ENCODE assay signal across 24 cellular contexts in genomic region chr2:16971722-16972234, GRCh38.
"Had no signal": no experiment of that assay in that cellular context is flagged by ENCODE, and none has a peak within 500 bp of the region (broad histone marks: within the 10 kb centered on the region; RNA-seq: fewer than 3 reads in every experiment).

No MANE protein-coding gene starts in this region.

- H3K36me3 ChIP-seq: esophagus squamous epithelium, left lung, lower lobe of right lung, tibial nerve had no signal

- H3K4me1 ChIP-seq: esophagus squamous epithelium, lower lobe of right lung, tibial nerve had no signal

- H3K27ac ChIP-seq: epithelial cell of prostate, esophagus squamous epithelium, left lung, lower lobe of right lung, tibial nerve had no signal

- H3K4me3 ChIP-seq: esophagus squamous epithelium, left lung, lower lobe of right lung, mucosa of descending colon, tibial nerve had no signal

- H3K9me3 Mint-ChIP-seq: activated CD8-positive, alpha-beta T cell treated with anti-CD3 and anti-CD28 coated beads for 36 hours; activated naive CD4-positive, alpha-beta T cell treated with anti-CD3 and anti-CD28 coated beads, Interleukin-2, amount 50 U/mL, for 24 hours; activated T-helper 2 cell treated with anti-CD3 and anti-CD28 coated beads, Interferon-gamma antibody, Interleukin-2, Interleukin-4, amounts not matched to agents 10 μg/mL and 5 μg/mL and 100 μg/mL, durations not matched to agents 14 hours and 24 hours and 36 hours; WTC11 had no signal

- H3K4me1 Mint-ChIP-seq: activated CD4-positive, alpha-beta T cell treated with anti-CD3 and anti-CD28 coated beads, Interleukin-2, amount 10 ng/mL, durations not matched to agents 7 days and 5 days; activated naive CD4-positive, alpha-beta T cell treated with anti-CD3 and anti-CD28 coated beads, Interleukin-2, amount 50 U/mL, for 24 hours; activated naive CD8-positive, alpha-beta T cell treated with anti-CD3 and anti-CD28 coated beads, Interleukin-2, amount 50 U/mL, for 24 hours; central memory CD8-positive, alpha-beta T cell had no signal

- H3K27me3 ChIP-seq: left lung, tibial nerve had no signal

- H3K4me3 Mint-ChIP-seq: activated CD4-positive, alpha-beta T cell treated with anti-CD3 and anti-CD28 coated beads, Interleukin-2, amount 10 ng/mL, durations not matched to agents 7 days and 5 days; activated CD8-positive, alpha-beta T cell treated with anti-CD3 and anti-CD28 coated beads for 36 hours; activated naive CD4-positive, alpha-beta T cell treated with anti-CD3 and anti-CD28 coated beads, Interleukin-2, amount 50 U/mL, for 24 hours; activated naive CD8-positive, alpha-beta T cell treated with anti-CD3 and anti-CD28 coated beads, Interleukin-2, amount 50 U/mL, for 24 hours; central memory CD8-positive, alpha-beta T cell; natural killer cell treated with Interleukin-12 subunit alpha and Interleukin-12 subunit beta and Interleukin-15 and Interleukin-18, amount 100 ng/mL, for 72 hours; WTC11 had no signal

- H3K9me3 ChIP-seq: esophagus squamous epithelium, left lung, lower lobe of right lung, mucosa of descending colon, tibial nerve had no signal

- H3K27me3 Mint-ChIP-seq: activated CD4-positive, alpha-beta T cell treated with anti-CD3 and anti-CD28 coated beads, Interleukin-2, amount 10 ng/mL, durations not matched to agents 7 days and 5 days; activated CD8-positive, alpha-beta T cell treated with anti-CD3 and anti-CD28 coated beads for 36 hours; activated naive CD4-positive, alpha-beta T cell treated with anti-CD3 and anti-CD28 coated beads, Interleukin-2, amount 50 U/mL, for 24 hours; activated naive CD8-positive, alpha-beta T cell treated with anti-CD3 and anti-CD28 coated beads, Interleukin-2, amount 50 U/mL, for 24 hours; central memory CD8-positive, alpha-beta T cell; natural killer cell treated with Interleukin-12 subunit alpha and Interleukin-12 subunit beta and Interleukin-15 and Interleukin-18, amount 100 ng/mL, for 72 hours had no signal

- H3K27ac Mint-ChIP-seq: activated CD4-positive, alpha-beta T cell treated with anti-CD3 and anti-CD28 coated beads, Interleukin-2, amount 10 ng/mL, durations not matched to agents 7 days and 5 days; activated CD8-positive, alpha-beta T cell treated with anti-CD3 and anti-CD28 coated beads for 36 hours; activated naive CD4-positive, alpha-beta T cell treated with anti-CD3 and anti-CD28 coated beads, Interleukin-2, amount 50 U/mL, for 24 hours; activated naive CD8-positive, alpha-beta T cell treated with anti-CD3 and anti-CD28 coated beads, Interleukin-2, amount 50 U/mL, for 24 hours; activated T-helper 2 cell treated with anti-CD3 and anti-CD28 coated beads, Interferon-gamma antibody, Interleukin-2, Interleukin-4, amounts not matched to agents 10 μg/mL and 5 μg/mL and 100 μg/mL, durations not matched to agents 14 hours and 24 hours and 36 hours; natural killer cell treated with Interleukin-12 subunit alpha and Interleukin-12 subunit beta and Interleukin-15 and Interleukin-18, amount 100 ng/mL, for 72 hours; WTC11 had no signal

- H3K36me3 Mint-ChIP-seq: activated naive CD4-positive, alpha-beta T cell treated with anti-CD3 and anti-CD28 coated beads, Interleukin-2, amount 50 U/mL, for 24 hours; natural killer cell treated with Interleukin-12 subunit alpha and Interleukin-12 subunit beta and Interleukin-15 and Interleukin-18, amount 100 ng/mL, for 72 hours; WTC11 had no signal

- DNase-seq: activated CD4-positive, alpha-beta T cell treated with anti-CD3 and anti-CD28 coated beads for 1 hour; activated CD4-positive, alpha-beta T cell treated with anti-CD3 and anti-CD28 coated beads, Interleukin-2, amount 10 ng/mL, durations not matched to agents 7 days and 5 days; activated CD8-positive, alpha-beta T cell treated with anti-CD3 and anti-CD28 coated beads for 36 hours; activated naive CD8-positive, alpha-beta T cell treated with anti-CD3 and anti-CD28 coated beads, Interleukin-2, amount 50 U/mL, for 24 hours; activated T-cell treated with anti-CD3 and anti-CD28 coated beads, Interleukin-2, amount 50 U/mL, for 48 hours; amygdala; effector CD8-positive, alpha-beta T cell; esophagus squamous epithelium; foreskin melanocyte; kidney glomerular epithelial cell; left lung; lower lobe of right lung; mucosa of descending colon; right cardiac atrium; stimulated activated CD4-positive, alpha-beta T cell treated with anti-CD3 and anti-CD28 coated beads, Interleukin-15, amount 100 ng/mL, for 24 hours; stimulated activated CD4-positive, alpha-beta T cell treated with anti-CD3 and anti-CD28 coated beads, Interleukin-2, amount 100 ng/mL, for 24 hours; stimulated activated naive CD4-positive, alpha-beta T cell treated with Interleukin-2 at 50 U/mL for 16 hours had no signal
